ENCODE assay signal across 8 cellular contexts in the genomic region with DNA sequence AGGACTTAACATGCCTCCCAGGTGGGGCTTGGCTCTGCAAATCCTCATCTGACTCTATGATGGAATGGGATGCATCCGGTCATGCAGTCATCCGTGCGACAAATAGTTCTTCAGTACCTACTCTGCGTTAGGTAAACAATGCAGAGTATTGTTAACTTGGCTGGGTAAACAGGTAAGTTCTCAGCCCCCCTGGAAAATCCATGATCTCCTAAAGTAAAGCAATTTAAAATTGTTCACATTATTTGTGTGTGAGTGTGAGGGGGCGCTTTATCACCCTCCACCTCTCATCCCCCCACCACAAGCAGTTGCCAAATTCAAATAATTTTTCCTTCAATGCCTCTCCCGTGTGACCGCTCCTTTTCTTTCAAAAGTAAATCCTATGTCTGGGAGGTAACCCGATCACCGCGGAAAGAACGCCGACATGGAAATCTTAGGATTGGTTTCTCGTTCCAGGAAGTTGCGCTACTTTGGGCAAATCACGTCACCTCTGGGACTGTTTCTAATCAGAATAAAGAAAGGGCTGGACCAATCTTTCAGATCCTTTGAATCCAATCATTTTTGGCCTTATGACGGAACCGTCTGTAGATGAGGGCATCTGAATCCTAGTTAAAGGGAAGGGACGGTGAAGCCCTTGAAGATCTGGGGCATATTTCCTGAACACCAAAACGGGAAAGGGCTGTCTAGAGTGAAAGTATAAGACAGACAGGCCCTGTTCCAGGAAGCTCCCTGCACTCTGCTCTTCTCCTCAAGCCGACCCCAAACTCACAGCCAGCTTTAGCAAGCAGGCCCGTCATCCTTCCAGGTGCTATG. TPM values are rescaled to one million over a fixed set of nuclear protein-coding genes. Genes with fewer than 3 reads are reported as not detected.
DNase-seq lines count a peak whose midpoint lies in the region; ATAC-seq and TF ChIP-seq lines count a peak whose summit lies in the region.

No MANE protein-coding gene starts in this region.

- H2AFZ ChIP-seq in Loucy (ENCODE audit: low read length), result peak overlapping the region; percentile 40; the same call in 1 of the 2 replicates

- H3K27me3 ChIP-seq in Loucy (ENCODE audit: insufficient read depth, low read length, poor library complexity, severe bottlenecking) (no peaks in the 10 kb centered on the region), left lung (no peaks in the 10 kb centered on the region), thoracic aorta (replicated peaks; ENCODE audit: insufficient read depth) (no peaks in the 10 kb centered on the region)

- intact Hi-C loops in left lung (cut with DNase I), result no loop called here

- no peaks in the 10 kb centered on the region for H3K9me3 ChIP-seq in Loucy (ENCODE audit: insufficient read depth, low read depth, low read length)
- H3K9me3 ChIP-seq in left lung, result no peaks in the 10 kb centered on the region
- H3K9me3 ChIP-seq in thoracic aorta, result no peaks in the 10 kb centered on the region

- H4K20me1 ChIP-seq in Loucy (ENCODE audit: insufficient read depth, low read length, poor library complexity, severe bottlenecking), result no peaks in the 10 kb centered on the region

- H3K27ac ChIP-seq in coronary artery (no peak overlapping the region), left lung (peak overlapping the region in 1 of 2 donors; percentile 26), thoracic aorta (peak overlapping the region in 1 of 2 donors; percentile 32)

- no peaks in the 10 kb centered on the region for H3K79me2 ChIP-seq in Loucy (ENCODE audit: insufficient read depth, low read length)

- H3K9ac ChIP-seq in Loucy (ENCODE audit: low read depth, low read length, poor library complexity, severe bottlenecking), result no peak overlapping the region

- H3F3A ChIP-seq in Loucy (ENCODE audit: low read depth), result no peaks in the 10 kb centered on the region

- TF ChIP-seq CTCF in Loucy (conservative IDR thresholded peaks at IDR 0.05; ENCODE audit: low read length) (no peak), coronary artery (IDR thresholded peaks at IDR 0.05) (no peak), left lung (IDR thresholded peaks at IDR 0.05) (no peak), thoracic aorta (IDR thresholded peaks at IDR 0.05) (no peak)

- no peak overlapping the region for H3K4me2 ChIP-seq in Loucy (ENCODE audit: low read depth, low read length, poor library complexity, severe bottlenecking)

- no peaks in the 10 kb centered on the region for H3K9me2 ChIP-seq in Loucy (replicated peaks; ENCODE audit: low read depth, low read length)

- no peak overlapping the region for H3K4me3 ChIP-seq in Loucy (ENCODE audit: low read length, poor library complexity, severe bottlenecking)
- peak overlapping the region; percentile 58 for H3K4me3 ChIP-seq in coronary artery
- H3K4me3 ChIP-seq in left lung, result peak overlapping the region; percentile 15 to 20
- peak overlapping the region; percentile 66 for H3K4me3 ChIP-seq in thoracic aorta

- H3K36me3 ChIP-seq in Loucy (ENCODE audit: insufficient read depth, low read length), result no peaks in the 10 kb centered on the region
- no peaks in the 10 kb centered on the region for H3K36me3 ChIP-seq in left lung
- H3K36me3 ChIP-seq in thoracic aorta, result no peaks in the 10 kb centered on the region

- DNase-seq in coronary artery (ENCODE audit: low spot score), result no peak
- DNase-seq in left lung, result no peak
- no peak for DNase-seq in thoracic aorta (ENCODE audit: low spot score)
- no peak for DNase-seq in NCI-H1105 (lab: John Stamatoyannopoulos, UW)

- H3K4me1 ChIP-seq in Loucy (ENCODE audit: insufficient read depth, low read length, poor library complexity, severe bottlenecking) (no peaks in the 10 kb centered on the region), left lung (peaks cover 0 to 18% of the 10 kb centered on the region in 2 donors), thoracic aorta (ENCODE audit: control insufficient read depth in 1 of 2, low read depth in 2 of 2) (peaks cover 0 to 13% of the 10 kb centered on the region in 2 donors)

- ATAC-seq in left lung (peak; percentile 89), thoracic aorta (ENCODE audit: insufficient number of reproducible peaks, low FRiP score, low read depth) (peak; percentile 76), GM18520 (IDR thresholded peaks at IDR 0.05; ENCODE audit: unreplicated experiment) (no peak), HG03354 (IDR thresholded peaks at IDR 0.05; ENCODE audit: poor library complexity, severe bottlenecking, unreplicated experiment) (no peak), GM18498 (IDR thresholded peaks at IDR 0.05; ENCODE audit: unreplicated experiment) (no peak)

RNA-seq across cellular contexts. Expression of gene SINHCAF, which starts 44.0 kb away (rescaled TPM):
- total RNA-seq in left lung (10 to 100 TPM; 37.9 to 40.2 TPM), thoracic aorta (10 to 100 TPM; 10.2 to 47.5 TPM)

Comparison
In these comparisons a context has a peak if more than half of its experiments do, and no peak if none do; other contexts are left out.
1. ATAC-seq: peak in left lung (single experiment) and thoracic aorta (single experiment); none in GM18520 (single experiment), HG03354 (single experiment) and GM18498 (single experiment).